Comparison of ENCODE assay signal across 8 cellular contexts in genomic region chr22:41910599-41911291, GRCh38. TPM values are rescaled to one million over a fixed set of nuclear protein-coding genes. Genes with fewer than 3 reads are reported as not detected.
DNase-seq lines count a peak whose midpoint lies in the region; ATAC-seq and TF ChIP-seq lines count a peak whose summit lies in the region.

No MANE protein-coding gene starts in this region.

- peak overlapping the region; percentile 10 for H3K4me3 ChIP-seq in retinal pigment epithelial cell (ENCODE audit: low read length)

- intact Hi-C loops in head of caudate nucleus (cut with DNase I) = no loop called here

- TF ChIP-seq CTCF in GM20000 (IDR thresholded peaks at IDR 0.05; ENCODE audit: extremely low read depth, missing control alignments) = no peak
- TF ChIP-seq CTCF in retinal pigment epithelial cell (conservative IDR thresholded peaks at IDR 0.05; ENCODE audit: low read depth, low read length) = no peak

- DNase-seq in GM20000 (ENCODE audit: low spot score) = peak; percentile 72
- peak; percentile 55 for DNase-seq in activated CD8-positive, alpha-beta memory T cell treated with anti-CD3 and anti-CD28 coated beads, Interleukin-2, amount 50 U/mL, for 4 hours
- DNase-seq in head of caudate nucleus = peak in 41 of 42 donors; percentile 29 to 86 (median 67)
- DNase-seq in retinal pigment epithelial cell (ENCODE audit: low read depth) = peak; percentile 54
- DNase-seq in A172 (ENCODE audit: low spot score) = no peak
- DNase-seq in SIG-M5 (lab: John Stamatoyannopoulos, UW) = no peak
- no peak for DNase-seq in HuH-7.5 (ENCODE audit: low spot score)

- ATAC-seq in GM18873 (IDR thresholded peaks at IDR 0.05; ENCODE audit: low FRiP score, unreplicated experiment) = no peak

RNA-seq across cellular contexts. Expression of gene SHISA8, which starts 4.1 kb away (rescaled TPM):
- total RNA-seq in A172 (2014; rRNA removed; shearing (Covaris generic)) = not detected in 2 replicates

RNA-seq across cellular contexts. Expression of gene TNFRSF13C, which starts 15.9 kb away (rescaled TPM):
- total RNA-seq in A172 (2014; rRNA removed; shearing (Covaris generic)) = 0.03 TPM in 1 of 2 replicates, not detected in the other

RNA-seq across cellular contexts. Expression of gene CENPM, which starts 36.2 kb away (rescaled TPM):
- total RNA-seq in A172 (2014; rRNA removed; shearing (Covaris generic)) = 42.4 and 54.8 TPM in 2 replicates

RNA-seq across cellular contexts. Expression of gene SEPTIN3, which starts 58.5 kb away (rescaled TPM):
- 7.7 and 8.3 TPM in 2 replicates for total RNA-seq in A172 (2014; rRNA removed; shearing (Covaris generic))

Comparison
In these comparisons a context has a peak if more than half of its experiments do, and no peak if none do; other contexts are left out.
1. DNase-seq: peak in GM20000 (single experiment), activated CD8-positive, alpha-beta memory T cell treated with anti-CD3 and anti-CD28 coated beads, Interleukin-2, amount 50 U/mL, for 4 hours (single experiment), head of caudate nucleus (41 of 42) and retinal pigment epithelial cell (single experiment); none in A172 (single experiment), SIG-M5 (single experiment) and HuH-7.5 (single experiment).